8 cellular contexts compared by ENCODE assay signal in the genomic region with DNA sequence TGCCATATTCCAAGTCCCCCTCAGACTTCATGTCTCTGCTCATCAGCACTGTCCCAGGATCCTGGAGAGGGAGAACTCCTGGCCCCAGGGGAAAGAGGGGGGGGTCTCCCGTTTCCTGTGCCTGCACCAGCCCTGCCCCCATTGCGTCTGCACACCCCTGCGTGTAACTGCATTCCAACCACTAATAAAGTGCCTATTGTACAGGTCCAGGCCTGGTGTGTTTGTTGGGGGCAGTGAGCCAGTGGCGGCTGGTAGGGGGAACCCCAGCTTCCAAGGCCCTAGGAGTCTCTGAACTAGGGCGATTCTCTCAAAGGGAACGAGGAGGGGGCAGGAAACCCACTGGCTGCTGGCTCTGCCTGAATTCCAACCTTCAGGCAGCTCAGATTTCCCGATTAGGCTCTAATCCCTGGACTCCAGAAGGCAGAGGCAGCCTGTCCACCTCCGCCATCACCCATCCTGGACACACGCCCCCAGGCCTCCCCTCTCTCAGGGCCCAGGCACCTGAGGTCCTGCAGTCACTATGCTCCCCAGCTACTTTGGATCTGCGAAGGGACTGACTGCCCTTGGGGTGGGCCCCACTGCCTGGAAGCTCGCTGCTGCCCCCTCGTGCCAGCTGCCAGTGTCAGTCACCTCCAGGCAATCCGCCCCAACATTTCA. TPM values are rescaled to one million over a fixed set of nuclear protein-coding genes. Genes with fewer than 3 reads are reported as not detected.
DNase-seq lines count a peak whose midpoint lies in the region; ATAC-seq and TF ChIP-seq lines count a peak whose summit lies in the region.

No MANE protein-coding gene starts in this region.

- H3K4me3 ChIP-seq in uterus, result no peak overlapping the region

- CTCF ChIA-PET in GM10248 (lab: Yijun Ruan, JAX), result interaction anchor here (0.6 to 14.8 kb wide), 48 partner anchors 9 to 241 kb away, joined by 3 to 340 read pairs (median 4); partner anchors contain the start of genes CDC37, CDKN2D, KRI1 and QTRT1

- POLR2A ChIA-PET in GM10248 (lab: Yijun Ruan, JAX), result interaction anchor here (0.7 kb wide), 2 partner anchors 15 to 43 kb away, joined by 3 read pairs; no protein-coding TSS in a partner anchor

- TF ChIP-seq POLR2A in uterus (IDR thresholded peaks at IDR 0.05), result no peak

- intact Hi-C loops in left cardiac atrium (cut with DNase I), result loop anchor here in 1 of 2 donors (1.0 kb wide), 1 partner anchor 63 kb away; no protein-coding TSS in a partner anchor
- intact Hi-C loops in uterus (cut with DNase I; ENCODE audit: low total_unique reads), result loop anchor here (5.0 kb wide), 1 partner anchor 62 kb away; no protein-coding TSS in a partner anchor

- TF ChIP-seq CTCF in GM10248 (IDR thresholded peaks at IDR 0.05; ENCODE audit: control extremely low read depth, extremely low read depth, low read depth, missing control alignments), result peak; percentile 95
- TF ChIP-seq CTCF in uterus (IDR thresholded peaks at IDR 0.05), result peak; percentile 86 to 96 (median 91)

- peak overlapping the region; percentile 53 to 55 for H3K27ac ChIP-seq in uterus

- peak; percentile 85 to 88 for ATAC-seq in left cardiac atrium
- ATAC-seq in HG03432 (IDR thresholded peaks at IDR 0.05; ENCODE audit: unreplicated experiment), result no peak

- H3K9me3 ChIP-seq in uterus, result no peaks in the 10 kb centered on the region

- no peaks in the 10 kb centered on the region for H3K27me3 ChIP-seq in uterus

- DNase-seq in GM10248 (ENCODE audit: extremely low spot score) (peak; percentile 89), NCI-H128 (lab: John Stamatoyannopoulos, UW; ENCODE audit: unreplicated experiment) (peak; percentile 40), T-helper 2 cell (peak; percentile 66 to 82 (median 76)), amniotic epithelial cell (ENCODE audit: low read depth) (peak; percentile 53), left cardiac atrium (peak; percentile 87), putamen (ENCODE audit: low spot score) (peak; percentile 77), uterus (peak; percentile 82 to 86)

- H3K36me3 ChIP-seq in uterus, result no peaks in the 10 kb centered on the region

- H3K4me1 ChIP-seq in uterus, result peaks cover 0 to 5% of the 10 kb centered on the region in 2 donors

RNA-seq across cellular contexts. Expression of gene ILF3, which starts 9.7 kb away (rescaled TPM):
- total RNA-seq in left cardiac atrium (100 to 1,000 TPM; 108 to 144 TPM), uterus (100 to 1,000 TPM in 2 of 4 donors, 10 to 100 TPM in 2; 57.1 to 282 (median 138) TPM)

RNA-seq across cellular contexts. Expression of gene SLC44A2, which starts 19.1 kb away (rescaled TPM):
- total RNA-seq in left cardiac atrium, result 10 to 100 TPM; 83.9 to 97.3 TPM
- 100 to 1,000 TPM in 1 of 4 donors, 10 to 100 TPM in 3; 38.5 to 107 (median 65.8) TPM for total RNA-seq in uterus

RNA-seq across cellular contexts. Expression of gene QTRT1, which starts 56.8 kb away (rescaled TPM):
- 10 to 100 TPM; 24.7 to 28.2 TPM for total RNA-seq in left cardiac atrium
- total RNA-seq in uterus, result 100 to 1,000 TPM in 1 of 4 donors, 10 to 100 TPM in 3; 35.0 to 311 (median 50.8) TPM

RNA-seq across cellular contexts. Expression of gene AP1M2, which starts 57.4 kb away (rescaled TPM):
- under 1 TPM in 1 of 2 donors, not detected in 1; 0.55 TPM for total RNA-seq in left cardiac atrium
- total RNA-seq in uterus, result 10 to 100 TPM in 2 of 4 donors, not detected in 2; 14.9 to 16.7 TPM
